Comparison of ENCODE assay signal across 22 cellular contexts in the genomic region with DNA sequence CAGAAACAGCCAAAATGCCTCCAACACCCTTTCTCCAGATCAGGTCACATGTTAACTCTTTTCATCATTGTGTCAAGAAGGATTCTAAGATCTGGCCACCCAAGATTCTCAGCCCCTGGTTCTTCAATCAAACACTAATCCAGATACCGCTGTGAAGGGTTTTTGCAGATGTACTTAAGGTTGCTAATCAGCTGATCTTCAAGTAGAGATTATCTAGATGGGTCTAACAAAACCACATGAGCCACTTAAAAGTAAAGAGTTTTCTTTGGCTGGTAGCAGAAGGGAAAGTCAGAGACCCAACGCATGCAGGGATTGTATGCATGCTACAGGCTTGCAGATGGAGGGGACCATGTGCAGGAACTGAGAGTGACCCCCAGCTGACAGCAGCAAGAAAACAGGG.
"Had no signal": no experiment of that assay in that cellular context is flagged by ENCODE, and none has a peak within 500 bp of the region (broad histone marks: within the 10 kb centered on the region; RNA-seq: fewer than 3 reads in every experiment).

No MANE protein-coding gene starts in this region.

- ATAC-seq: mucosa of descending colon; naive thymus-derived CD4-positive, alpha-beta T cell; natural killer cell treated with Interleukin-12 subunit alpha and Interleukin-12 subunit beta and Interleukin-15 and Interleukin-18, amount 100 ng/mL, for 72 hours; right cardiac atrium; sciatic nerve; stimulated activated naive B cell treated with anti-CD40 and anti-IgM and Interleukin-4, amounts not matched to agents 10 μg/mL and 1 μg/mL and 100 μg/mL, for 72 hours; stimulated activated naive CD8-positive, alpha-beta T cell treated with anti-CD3 and anti-CD28 coated beads, Interleukin-15, Interleukin-2, amounts not matched to agents 100 U/mL and 50 U/mL, for 24 hours had no signal

- H3K9me3 ChIP-seq: ovary, uterus had no signal

- H3K27ac ChIP-seq: left ventricle myocardium inferior, ovary, skin epidermis, stomach, tibial nerve, uterus had no signal

- H3K27me3 ChIP-seq: ovary, stomach, tibial nerve, uterus had no signal

- FAIRE-seq: islet of Langerhans had no signal

- H3K4me1 ChIP-seq: left ventricle myocardium inferior, stomach, tibial nerve, uterus had no signal

- H3K36me3 ChIP-seq: left ventricle myocardium inferior, ovary, stomach, tibial nerve, uterus had no signal

- DNase-seq: hypothalamus; immature natural killer cell; left ventricle myocardium inferior; midbrain; mucosa of descending colon; naive thymus-derived CD4-positive, alpha-beta T cell; ovary; retina; right cardiac atrium; stimulated activated CD4-positive, alpha-beta T cell treated with anti-CD3 and anti-CD28 coated beads, Interleukin-12 subunit alpha, Interleukin-12 subunit beta, amount 100 ng/mL, for 4 hours; stimulated activated CD4-positive, alpha-beta T cell treated with anti-CD3 and anti-CD28 coated beads, Interleukin-15, amount 100 ng/mL, for 24 hours; stimulated activated CD4-positive, alpha-beta T cell treated with anti-CD3 and anti-CD28 coated beads, Interleukin-2, amount 100 ng/mL, for 24 hours; stimulated activated CD4-positive, alpha-beta T cell treated with anti-CD3 and anti-CD28 coated beads, Interleukin-4, amount 100 ng/mL, for 1 hour; stimulated activated naive B cell treated with anti-CD40 and anti-IgM and Interleukin-4, amounts not matched to agents 10 μg/mL and 1 μg/mL and 100 μg/mL, for 72 hours; stimulated activated naive CD8-positive, alpha-beta T cell treated with anti-CD3 and anti-CD28 coated beads, Interleukin-15, Interleukin-2, amounts not matched to agents 100 U/mL and 50 U/mL, for 24 hours; stomach; uterus had no signal

- H3K4me3 ChIP-seq: left ventricle myocardium inferior, mucosa of descending colon, ovary, skin epidermis, stomach, tibial nerve, uterus had no signal
